ENCODE assay signal across 21 cellular contexts in the genomic region with DNA sequence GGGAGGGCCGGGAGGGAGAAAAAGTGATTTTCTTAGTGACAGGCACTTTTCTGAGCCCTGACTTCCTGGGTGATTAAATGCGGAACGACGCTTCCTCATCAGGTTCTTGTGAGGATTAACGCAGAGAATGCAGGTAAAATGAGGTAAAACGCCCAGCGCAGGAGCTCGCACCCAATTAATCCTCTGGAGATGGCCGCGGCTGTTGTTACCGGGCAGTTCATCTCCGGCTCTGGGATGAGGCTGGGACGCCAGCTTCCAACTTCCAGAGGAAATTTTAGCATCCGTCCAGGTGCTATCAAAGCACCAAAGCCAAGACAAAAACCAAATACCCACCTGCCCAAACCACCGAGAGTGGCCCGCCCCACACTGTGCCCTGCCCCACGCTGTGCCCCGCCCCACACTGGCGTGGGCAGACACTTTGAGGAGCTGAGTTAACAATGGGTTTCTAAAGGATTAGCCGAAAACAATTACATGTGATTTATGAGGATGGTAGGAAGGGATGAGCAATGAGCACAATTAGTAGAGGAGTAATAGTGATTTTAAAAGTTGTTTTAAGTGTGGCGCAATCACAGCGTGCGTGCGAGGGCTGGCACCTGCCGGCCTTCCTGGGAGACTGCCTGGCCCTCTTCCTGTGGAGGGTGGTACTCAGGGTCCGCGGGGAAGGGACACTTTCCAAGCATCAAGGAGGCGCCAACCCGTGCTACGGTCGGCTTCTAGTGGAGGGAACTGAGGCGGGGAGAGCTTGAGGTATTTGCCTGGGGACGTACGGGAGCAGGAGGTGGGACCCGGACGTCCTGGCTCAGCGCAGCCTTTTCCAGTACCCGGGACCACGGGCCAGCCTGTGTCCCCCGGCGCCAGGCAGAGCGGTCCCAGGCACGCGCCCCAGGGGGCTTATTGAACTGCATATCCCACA. TPM values are rescaled to one million over a fixed set of nuclear protein-coding genes. Genes with fewer than 3 reads are reported as not detected.
A peak's percentile ranks its signal among the peaks of the same experiment; 100 is the strongest.
DNase-seq lines count a peak whose midpoint lies in the region; ATAC-seq lines count a peak whose summit lies in the region.
"Had no signal": no experiment of that assay in that cellular context is flagged by ENCODE, and none has a peak within 500 bp of the region (broad histone marks: within the 10 kb centered on the region; RNA-seq: fewer than 3 reads in every experiment).

No MANE protein-coding gene starts in this region.

- no peaks in the 10 kb centered on the region for H3K36me3 Mint-ChIP-seq in activated T-cell treated with anti-CD3 and anti-CD28 coated beads, Interleukin-2, amount 50 U/mL, for 72 hours (ENCODE audit: insufficient read depth in 2 of 2)
- H3K36me3 Mint-ChIP-seq: CD14-positive monocyte had no signal

- H3K9ac ChIP-seq in GM23248: no peak overlapping the region

- H4K20me1 ChIP-seq in GM23248 (ENCODE audit: insufficient read depth): no peaks in the 10 kb centered on the region

- H3K79me2 ChIP-seq in GM23248 (ENCODE audit: insufficient read depth): no peaks in the 10 kb centered on the region

- no peak overlapping the region for H3K4me2 ChIP-seq in GM23248 (ENCODE audit: unreplicated experiment)

- H3K4me1 Mint-ChIP-seq in activated T-cell treated with anti-CD3 and anti-CD28 coated beads, Interleukin-2, amount 50 U/mL, for 72 hours (ENCODE audit: low read depth): no peaks in the 10 kb centered on the region
- H3K4me1 Mint-ChIP-seq: CD14-positive monocyte had no signal

- H3K9me2 ChIP-seq in GM23248 (ENCODE audit: insufficient read depth): no peaks in the 10 kb centered on the region

- no peak overlapping the region for H3K4me3 Mint-ChIP-seq in activated T-cell treated with anti-CD3 and anti-CD28 coated beads, Interleukin-2, amount 50 U/mL, for 72 hours

- H2AFZ ChIP-seq in GM23248: no peak overlapping the region

- H3K4me3 ChIP-seq in GM23248: no peak overlapping the region
- H3K4me3 ChIP-seq: colonic mucosa, lung, psoas muscle had no signal

- peak; percentile 7 for DNase-seq in DMS 273 (lab: John Stamatoyannopoulos, UW; ENCODE audit: unreplicated experiment)
- DNase-seq in DMS 273 treated with DMSO at 0.1 percent for 48 hours (lab: John Stamatoyannopoulos, UW): no peak
- DNase-seq in GM23248: peak; percentile 27
- DNase-seq in SW480 (ENCODE audit: low spot score): peak; percentile 42
- DNase-seq in iPS-NIHi7 (ENCODE audit: extremely low spot score): peak; percentile 52
- no peak for DNase-seq in activated T-cell treated with anti-CD3 and anti-CD28 coated beads, Interleukin-2, amount 50 U/mL, for 72 hours
- no peak for DNase-seq in activated effector memory CD4-positive, alpha-beta T cell treated with Interleukin-2 at 50 U/mL for 16 hours
- no peak for DNase-seq in SK-N-DZ (ENCODE audit: low spot score)
- DNase-seq: activated gamma-delta T cell treated with Interleukin-2 at 50 U/mL for 16 hours; aorta; colonic mucosa; naive thymus-derived CD4-positive, alpha-beta T cell; NCI-H1930; RPMI8226; stimulated activated naive CD4-positive, alpha-beta T cell had no signal

- H3K27me3 Mint-ChIP-seq in activated T-cell treated with anti-CD3 and anti-CD28 coated beads, Interleukin-2, amount 50 U/mL, for 72 hours (ENCODE audit: low read depth): peaks cover 19% of the 10 kb centered on the region

- no peak for ATAC-seq in activated T-cell treated with anti-CD3 and anti-CD28 coated beads, Interleukin-2, amount 50 U/mL, for 72 hours (replicated peaks in 1 of 2)
- ATAC-seq: activated CD4-positive, CD25-positive, alpha-beta regulatory T cell treated with anti-CD3 and anti-CD28 coated beads, Interleukin-2, amount 50 U/mL, for 24 hours; naive thymus-derived CD4-positive, alpha-beta T cell; psoas muscle had no signal

- no peak overlapping the region for H3K27ac Mint-ChIP-seq in activated T-cell treated with anti-CD3 and anti-CD28 coated beads, Interleukin-2, amount 50 U/mL, for 72 hours
- H3K27ac Mint-ChIP-seq: CD14-positive monocyte; naive thymus-derived CD4-positive, alpha-beta T cell had no signal

- no peaks in the 10 kb centered on the region for H3K9me3 Mint-ChIP-seq in activated T-cell treated with anti-CD3 and anti-CD28 coated beads, Interleukin-2, amount 50 U/mL, for 72 hours

- no peaks in the 10 kb centered on the region for H3K9me3 ChIP-seq in GM23248 (ENCODE audit: low read depth)
- H3K9me3 ChIP-seq: colonic mucosa, psoas muscle had no signal

- H3K4me1 ChIP-seq in GM23248 (ENCODE audit: insufficient read depth): peaks cover under 1% of the 10 kb centered on the region; the same call in 1 of the 2 replicates
- H3K4me1 ChIP-seq: colonic mucosa, psoas muscle had no signal

- no peaks in the 10 kb centered on the region for H3K36me3 ChIP-seq in GM23248 (ENCODE audit: low read depth)
- H3K36me3 ChIP-seq: colonic mucosa had no signal

- no peaks in the 10 kb centered on the region for H3F3A ChIP-seq in GM23248 (ENCODE audit: insufficient read depth)

- no peak overlapping the region for H3K27ac ChIP-seq in GM23248
- H3K27ac ChIP-seq: 22Rv1, colonic mucosa, psoas muscle had no signal

- in situ Hi-C loops in GM23248 (cut with MboI): no loop called here

- WGBS in GM23248 (ENCODE audit: low coverage in 1 of 2, low lambda C conversion rate in 2 of 2, missing lambda C conversion rate in 2 of 2), 2 experiments: 14 to 16% methylated on average over 36 to 44 of the region's 44 CpGs

- peaks cover 17% of the 10 kb centered on the region for H3K27me3 ChIP-seq in GM23248 (replicated peaks; ENCODE audit: insufficient read depth)

RNA-seq across cellular contexts. Expression of a gene that starts 41.6 kb away (rescaled TPM):
- 2.2 and 3.9 TPM in 2 replicates for total RNA-seq in GM23248 (2014; rRNA removed; shearing (Covaris generic))
- polyA plus RNA-seq in GM23248 (2016; fragmentation: Nextera tagmentation; extraction: Ambion mirVana): 0.09 and 0.14 TPM in 2 replicates
- not detected for total RNA-seq in activated T-cell treated with anti-CD3 and anti-CD28 coated beads, Interleukin-2, amount 50 U/mL, for 72 hours
- 8.4 and 13.6 TPM in 2 replicates for polyA plus RNA-seq in SK-N-DZ (2014; cell fraction: cytosol; rRNA removed)
- 5.9 and 7.5 TPM in 2 replicates for polyA plus RNA-seq in SK-N-DZ (2014; cell fraction: nucleus; rRNA removed)
- total RNA-seq: naive thymus-derived CD4-positive, alpha-beta T cell; T-helper 1 cell treated with Interleukin-12 subunit alpha and Interleukin-12 subunit beta and Interleukin-4 antibody, amounts not matched to agents 30 ng/mL and 1 ng/mL, for 36 hours had no signal
- polyA plus RNA-seq: CD14-positive monocyte; naive thymus-derived CD4-positive, alpha-beta T cell had no signal

Comparison
In these comparisons a context has a peak if more than half of its experiments do, and no peak if none do; other contexts are left out.
1. DNase-seq: peak in DMS 273 (single experiment), GM23248 (single experiment), SW480 (single experiment) and iPS-NIHi7 (single experiment); none in DMS 273 treated with DMSO at 0.1 percent for 48 hours (single experiment), activated T-cell treated with anti-CD3 and anti-CD28 coated beads, Interleukin-2, amount 50 U/mL, for 72 hours (0 of 2), activated effector memory CD4-positive, alpha-beta T cell treated with Interleukin-2 at 50 U/mL for 16 hours (single experiment) and SK-N-DZ (single experiment).